In genomic region chr9:124442826-124443225, GRCh38 we compare ENCODE assay signal across 22 cellular contexts. TPM values are rescaled to one million over a fixed set of nuclear protein-coding genes. Genes with fewer than 3 reads are reported as not detected.
DNase-seq lines count a peak whose midpoint lies in the region; ATAC-seq and TF ChIP-seq lines count a peak whose summit lies in the region.
"Had no signal": no experiment of that assay in that cellular context is flagged by ENCODE, and none has a peak within 500 bp of the region (broad histone marks: within the 10 kb centered on the region; RNA-seq: fewer than 3 reads in every experiment).

No MANE protein-coding gene starts in this region.

- no peaks in the 10 kb centered on the region for H3K79me2 ChIP-seq in osteoblast (ENCODE audit: insufficient read depth, low read length)

- H3K4me3 ChIP-seq in NB4 (ENCODE audit: low read depth, low read length) (no peak overlapping the region), osteoblast (ENCODE audit: insufficient read depth, low read length) (no peak overlapping the region)
- H3K4me3 ChIP-seq: GM12878, HAP-1 had no signal

- no peak overlapping the region for H2AFZ ChIP-seq in osteoblast (ENCODE audit: low read length)

- DNase-seq in activated effector memory CD4-positive, alpha-beta T cell treated with anti-CD3 and anti-CD28 coated beads, Interleukin-2, amount 50 U/mL, for 16 hours = peak; percentile 19
- DNase-seq in activated effector memory CD4-positive, alpha-beta T cell treated with Interleukin-2 at 50 U/mL for 16 hours = no peak
- peak; percentile 59 for DNase-seq in NB4 (ENCODE audit: low read depth)
- peak; percentile 80 for DNase-seq in osteoblast (ENCODE audit: insufficient read length, low spot score, missing footprints)
- peak; percentile 17 for DNase-seq in stromal cell of bone marrow (ENCODE audit: low read depth)
- no peak for DNase-seq in OCI-M2 (lab: John Stamatoyannopoulos, UW; ENCODE audit: unreplicated experiment)
- DNase-seq in activated T-cell treated with anti-CD3 and anti-CD28 coated beads for 4 hours = no peak
- DNase-seq: 8988T; C1 segment of cervical spinal cord; CD4-positive, CD25-positive, alpha-beta regulatory T cell; CD8-positive, alpha-beta memory T cell; COR-L47; DMS 273 treated with DMSO at 0.1 percent for 48 hours; DMS53; DND-41; EL had no signal

- no peaks in the 10 kb centered on the region for H4K20me1 ChIP-seq in osteoblast (ENCODE audit: insufficient read depth, low read length)

- H3K27me3 ChIP-seq in osteoblast (ENCODE audit: insufficient read depth, low read length) = peaks cover 3% of the 10 kb centered on the region

- no peak overlapping the region for H3K27ac ChIP-seq in osteoblast (ENCODE audit: low read depth, low read length)

- peaks cover 2% of the 10 kb centered on the region for H3K9me3 ChIP-seq in osteoblast (ENCODE audit: low read depth, low read length)
- H3K9me3 ChIP-seq: HAP-1 had no signal

- H3K36me3 ChIP-seq in osteoblast (ENCODE audit: insufficient read depth, low read length) = no peaks in the 10 kb centered on the region
- H3K36me3 ChIP-seq: HAP-1 had no signal

- no peak for TF ChIP-seq POLR2A in NB4 (IDR thresholded peaks at IDR 0.05; ENCODE audit: extremely low read depth, insufficient read length)

- no peak overlapping the region for H3K4me2 ChIP-seq in osteoblast (ENCODE audit: insufficient read depth, low read length)

- H3K4me1 ChIP-seq in osteoblast (ENCODE audit: insufficient read depth, low read length) = no peaks in the 10 kb centered on the region
- H3K4me1 ChIP-seq: HAP-1 had no signal

- TF ChIP-seq CTCF in NB4 (IDR thresholded peaks at IDR 0.05; ENCODE audit: low read depth, low read length) (no peak), osteoblast (IDR thresholded peaks at IDR 0.05; ENCODE audit: extremely low read depth, low read depth, low read length) (no peak)

- no peak for ATAC-seq in HG02970 (IDR thresholded peaks at IDR 0.05; ENCODE audit: low FRiP score, unreplicated experiment)
- ATAC-seq: GM12878, HepG2 had no signal

RNA-seq across cellular contexts. Expression of gene ADGRD2, which starts 7.4 kb away (rescaled TPM):
- not detected in 2 replicates for total RNA-seq in osteoblast
- total RNA-seq: A673; CD4-positive, CD25-positive, alpha-beta regulatory T cell; CD8-positive, alpha-beta memory T cell; G401; GM12878; HepG2 had no signal

RNA-seq across cellular contexts. Expression of gene PSMB7, which starts 27.6 kb away (rescaled TPM):
- 136 and 138 TPM in 2 replicates for total RNA-seq in osteoblast

Comparison
In these comparisons a context has a peak if more than half of its experiments do, and no peak if none do; other contexts are left out.
1. DNase-seq: peak in activated effector memory CD4-positive, alpha-beta T cell treated with anti-CD3 and anti-CD28 coated beads, Interleukin-2, amount 50 U/mL, for 16 hours (single experiment), NB4 (single experiment), osteoblast (single experiment) and stromal cell of bone marrow (single experiment); none in activated effector memory CD4-positive, alpha-beta T cell treated with Interleukin-2 at 50 U/mL for 16 hours (single experiment), OCI-M2 (single experiment) and activated T-cell treated with anti-CD3 and anti-CD28 coated beads for 4 hours (single experiment).